12 cellular contexts compared by ENCODE assay signal in the genomic region with DNA sequence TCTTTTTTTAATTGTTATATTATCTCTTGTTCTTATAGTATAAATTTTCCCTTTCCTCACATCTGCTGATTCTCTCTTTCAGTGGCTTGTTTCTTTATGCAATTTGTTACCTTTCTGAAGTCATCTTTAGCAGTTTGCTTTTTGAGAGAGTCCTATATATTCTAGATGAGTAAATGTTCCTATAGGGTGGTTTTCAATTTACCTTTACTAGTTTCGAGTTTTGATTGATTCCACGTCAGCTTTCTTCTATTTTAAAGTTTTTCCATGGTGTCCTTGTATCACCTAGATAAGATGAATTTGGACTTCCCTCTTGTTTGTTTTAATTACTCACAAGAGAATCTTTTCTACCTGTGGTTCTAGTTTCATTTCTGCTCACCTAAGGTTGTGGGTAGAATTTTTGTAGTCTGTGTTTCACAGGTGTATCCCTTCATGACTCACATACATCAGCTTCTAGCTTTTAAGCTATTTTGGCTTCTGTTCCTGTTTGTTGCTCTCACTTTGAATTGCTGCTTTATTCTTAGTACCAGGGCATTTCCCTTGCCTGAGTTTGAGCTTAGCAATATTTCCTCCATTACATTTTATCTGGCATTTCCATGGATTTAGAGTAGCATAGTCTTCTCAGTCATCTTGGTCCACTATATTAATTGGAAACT. TPM values are rescaled to one million over a fixed set of nuclear protein-coding genes. Genes with fewer than 3 reads are reported as not detected.
A peak's percentile ranks its signal among the peaks of the same experiment; 100 is the strongest.
DNase-seq lines count a peak whose midpoint lies in the region; ATAC-seq, FAIRE-seq and TF ChIP-seq lines count a peak whose summit lies in the region.
"Had no signal": no experiment of that assay in that cellular context is flagged by ENCODE, and none has a peak within 500 bp of the region (broad histone marks: within the 10 kb centered on the region; RNA-seq: fewer than 3 reads in every experiment).

No MANE protein-coding gene starts in this region.

- CTCF ChIA-PET in GM12878 (lab: Yijun Ruan, JAX): no interaction called here

- H3K9me3 Mint-ChIP-seq in natural killer cell treated with Interleukin-12 subunit alpha and Interleukin-12 subunit beta and Interleukin-15 and Interleukin-18, amount 100 ng/mL, for 72 hours: no peaks in the 10 kb centered on the region
- H3K9me3 Mint-ChIP-seq: central memory CD8-positive, alpha-beta T cell had no signal

- POLR2A ChIA-PET in GM12878 (lab: Charles Lee): no interaction called here

- peak overlapping the region; percentile 95 for H3K27ac ChIP-seq in GM12878 (ENCODE audit: control insufficient read depth, insufficient read depth)
- no peak overlapping the region for H3K27ac ChIP-seq in dorsolateral prefrontal cortex

- BruUV-seq in GM12878 (replicated peaks; lab: Mats Ljungman, UMichigan): no TSS peak

- peak overlapping the region; percentile 61 for H3K9ac ChIP-seq in GM12878 (ENCODE audit: control insufficient read depth, insufficient read depth, low read length)

- intact Hi-C loops in GM12878 (cut with micrococcal nuclease; ENCODE audit: unreplicated experiment): loop anchor here (5.0 kb wide), 1 partner anchor 56 kb away; no protein-coding TSS in a partner anchor
- intact Hi-C loops in dorsolateral prefrontal cortex (cut with DNase I): no loop called here

- RAD21 ChIA-PET in GM12878 (lab: Charles Lee; ENCODE audit: unreplicated experiment): no interaction called here

- peak; percentile 91 for ATAC-seq in HG03095 (IDR thresholded peaks at IDR 0.05; ENCODE audit: unreplicated experiment)
- ATAC-seq in GM12878: peak; percentile 85
- no peak for ATAC-seq in natural killer cell treated with Interleukin-12 subunit alpha and Interleukin-12 subunit beta and Interleukin-15 and Interleukin-18, amount 100 ng/mL, for 72 hours

- peak overlapping the region; percentile 83; the same call in 1 of the 2 replicates for H3K4me2 ChIP-seq in GM12878 (ENCODE audit: control insufficient read depth, insufficient read depth)

- peaks cover 0 to 4% of the 10 kb centered on the region in 2 experiments; a peak in 2 of 4 replicates for H3K36me3 ChIP-seq in GM12878 (ENCODE audit: control insufficient read depth in 2 of 2, insufficient read depth in 2 of 2, low read length in 1 of 2)

- TF ChIP-seq CTCF in GM20000 (IDR thresholded peaks at IDR 0.05; ENCODE audit: extremely low read depth, missing control alignments): no peak
- TF ChIP-seq CTCF in GM12878 (IDR thresholded peaks at IDR 0.05 in 2 of 3, conservative IDR thresholded peaks at IDR 0.05 in 1 of 3; ENCODE audit: control insufficient read depth in 2 of 3, extremely low read depth in 1 of 3, insufficient read depth in 1 of 3, low read depth in 3 of 3, low read length in 3 of 3): no peak
- no peak for TF ChIP-seq CTCF in dorsolateral prefrontal cortex (IDR thresholded peaks at IDR 0.05 in 54 of 56, conservative IDR thresholded peaks at IDR 0.05 in 2 of 56; ENCODE audit: low read depth in 1 of 56, partially characterized antibody in 56 of 56)

- H3K27ac Mint-ChIP-seq in natural killer cell treated with Interleukin-12 subunit alpha and Interleukin-12 subunit beta and Interleukin-15 and Interleukin-18, amount 100 ng/mL, for 72 hours: no peak overlapping the region

- H3K27me3 ChIP-seq in GM12878 (replicated peaks in 1 of 2; ENCODE audit: control insufficient read depth in 2 of 2, insufficient read depth in 2 of 2, low read length in 1 of 2) (no peaks in the 10 kb centered on the region), dorsolateral prefrontal cortex (no peaks in the 10 kb centered on the region)

- peaks cover 73% of the 10 kb centered on the region for H3K79me2 ChIP-seq in GM12878 (ENCODE audit: control insufficient read depth, insufficient read depth, low read length)

- H3K4me3 ChIP-seq in GM12878 (peak overlapping the region; percentile 17; the same call in 1 of the 2 replicates), dorsolateral prefrontal cortex (no peak overlapping the region)

- no peak for TF ChIP-seq POLR2A in GM12878 (IDR thresholded peaks at IDR 0.05; ENCODE audit: low read depth, low read length)

- H3K36me3 Mint-ChIP-seq in natural killer cell treated with Interleukin-12 subunit alpha and Interleukin-12 subunit beta and Interleukin-15 and Interleukin-18, amount 100 ng/mL, for 72 hours: no peaks in the 10 kb centered on the region

- in situ Hi-C loops in GM12878 (cut with MboI): no loop called here

- no peaks in the 10 kb centered on the region for H4K20me1 ChIP-seq in GM12878 (ENCODE audit: control insufficient read depth, insufficient read depth)

- WGBS in GM12878 (ENCODE audit: insufficient coverage, insufficient replicate concordance, low lambda C conversion rate, missing lambda C conversion rate): 0% methylated on average over 2 of the region's 2 CpGs

- peaks cover 6% of the 10 kb centered on the region for H3K9me3 ChIP-seq in GM12878 (replicated peaks; ENCODE audit: control insufficient read depth, insufficient read depth, low read length)

- no peaks in the 10 kb centered on the region for H3K4me1 Mint-ChIP-seq in natural killer cell treated with Interleukin-12 subunit alpha and Interleukin-12 subunit beta and Interleukin-15 and Interleukin-18, amount 100 ng/mL, for 72 hours (ENCODE audit: low read depth in 2 of 2)
- H3K4me1 Mint-ChIP-seq: central memory CD8-positive, alpha-beta T cell had no signal

- peaks cover 7% of the 10 kb centered on the region for H3K4me1 ChIP-seq in GM12878 (ENCODE audit: control insufficient read depth, insufficient read depth, low read length)

- peaks cover 22 to 40% of the 10 kb centered on the region in 2 donors for H3K27me3 Mint-ChIP-seq in natural killer cell treated with Interleukin-12 subunit alpha and Interleukin-12 subunit beta and Interleukin-15 and Interleukin-18, amount 100 ng/mL, for 72 hours

- SMC1A ChIA-PET in GM12878 (lab: Charles Lee; ENCODE audit: uncharacterized antibody, unreplicated experiment): interaction anchor here (0.9 kb wide), 1 partner anchor 15 kb away, joined by 3 read pairs; no protein-coding TSS in a partner anchor

- no peak overlapping the region for H2AFZ ChIP-seq in GM12878 (ENCODE audit: control insufficient read depth, low read depth, low read length)

- peak; percentile 58 to 92; a peak in 2 of 4 replicates for TF ChIP-seq EP300 in GM12878 (IDR thresholded peaks at IDR 0.05; ENCODE audit: borderline replicate concordance in 1 of 2, control insufficient read depth in 1 of 2, low read depth in 2 of 2, low read length in 2 of 2)

- FAIRE-seq in GM18507 (lab: Jason Lieb, UNC): peak; percentile 88
- peak; percentile 99 for FAIRE-seq in GM12878 (lab: Jason Lieb, UNC)

- no peak overlapping the region for H3K4me3 Mint-ChIP-seq in natural killer cell treated with Interleukin-12 subunit alpha and Interleukin-12 subunit beta and Interleukin-15 and Interleukin-18, amount 100 ng/mL, for 72 hours
- H3K4me3 Mint-ChIP-seq: central memory CD8-positive, alpha-beta T cell had no signal

- TF ChIP-seq RAD21 in GM12878 (IDR thresholded peaks at IDR 0.05; ENCODE audit: insufficient read depth, low read depth, low read length): no peak

- DNase-seq in GM18507 (ENCODE audit: extremely low spot score, insufficient read length, low read depth) (no peak), GM20000 (ENCODE audit: low spot score) (peak; percentile 50), GM12878 (ENCODE audit: low read depth, low spot score) (peak; percentile 85), dorsolateral prefrontal cortex (no peak), NCI-H1694 treated with DMSO at 0.1 percent for 48 hours (lab: John Stamatoyannopoulos, UW) (no peak), GM03348 (ENCODE audit: low spot score) (no peak)
- no peak for DNase-seq in natural killer cell treated with Interleukin-12 subunit alpha and Interleukin-12 subunit beta and Interleukin-15 and Interleukin-18, amount 100 ng/mL, for 72 hours (ENCODE audit: low spot score)
- DNase-seq: activated CD4-positive, alpha-beta T cell treated with anti-CD3 and anti-CD28 coated beads, Interleukin-2, amount 50 U/mL, for 48 hours; DMS153; posterior cingulate gyrus had no signal

TF ChIP-seq in GM12878, 131 proteins besides CTCF, POLR2A, EP300 and RAD21 (continues in another document):
- no peak for TF ChIP-seq WRNIP1 (IDR thresholded peaks at IDR 0.05; ENCODE audit: borderline replicate concordance, low read depth, low read length)
- TF ChIP-seq, protein P1, sequence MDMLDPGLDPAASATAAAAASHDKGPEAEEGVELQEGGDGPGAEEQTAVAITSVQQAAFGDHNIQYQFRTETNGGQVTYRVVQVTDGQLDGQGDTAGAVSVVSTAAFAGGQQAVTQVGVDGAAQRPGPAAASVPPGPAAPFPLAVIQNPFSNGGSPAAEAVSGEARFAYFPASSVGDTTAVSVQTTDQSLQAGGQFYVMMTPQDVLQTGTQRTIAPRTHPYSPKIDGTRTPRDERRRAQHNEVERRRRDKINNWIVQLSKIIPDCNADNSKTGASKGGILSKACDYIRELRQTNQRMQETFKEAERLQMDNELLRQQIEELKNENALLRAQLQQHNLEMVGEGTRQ (IDR thresholded peaks at IDR 0.05; ENCODE audit: borderline replicate concordance, low read depth, low read length): no peak
- TF ChIP-seq SUZ12 (IDR thresholded peaks at IDR 0.05; ENCODE audit: unreplicated experiment): no peak
- TF ChIP-seq ZNF217 (IDR thresholded peaks at IDR 0.05): peak; percentile 82; the same call in 1 of the 2 replicates
- peak; percentile 96 for TF ChIP-seq MTA3 (IDR thresholded peaks at IDR 0.05; ENCODE audit: borderline replicate concordance, low read length)
- 0 out of 2 replicates have a peak, but pooled peaks have one; percentile 22 for TF ChIP-seq STAT3 (IDR thresholded peaks at IDR 0.05; ENCODE audit: low read depth, low read length)

RNA-seq across cellular contexts. Expression of a gene that starts 6.4 kb away (rescaled TPM):
- 142 and 154 TPM in 2 replicates for total RNA-seq in GM12878 (2013; cell fraction: nucleolus; rRNA removed)
- total RNA-seq in GM12878 (2014; rRNA removed) (70.4 and 103 TPM in 2 replicates), GM12878 (2014; rRNA removed; fragmentation: Illumina TruSeq; extraction: Trizol) (143 and 155 TPM in 2 replicates), GM12878 (2021) (72.3 and 75.2 TPM in 2 replicates), dorsolateral prefrontal cortex (10 to 100 TPM in 18 of 120 experiments, 1 to 10 TPM in 102; 3.4 to 17.0 (median 7.2) TPM)
- 14.1 TPM for polyA plus RNA-seq in GM12878 (2011; ENCODE audit: low read depth)
- polyA plus RNA-seq in GM12878 (2011; rRNA removed) (9.0 and 16.6 TPM in 2 replicates), GM12878 (2014; fragmentation: Illumina TruSeq; extraction: Trizol) (121 and 170 TPM in 2 replicates), GM12878 (2014; fragmentation: Nextera tagmentation; extraction: Ambion mirVana) (10 to 100 TPM; 69.6 to 74.3 TPM), GM12878 (2014; rRNA removed) (38.9 and 55.2 TPM in 2 replicates), GM12878 (2016; fragmentation: Nextera tagmentation; extraction: Ambion mirVana) (10 to 100 TPM; 53.9 to 59.1 TPM)
- polyA plus RNA-seq in GM12878 (2011; cell fraction: cytosol; rRNA removed): 1.5 and 2.2 TPM in 2 replicates
- polyA plus RNA-seq in GM12878 (2011; cell fraction: nucleus; rRNA removed): 7.7 and 11.0 TPM in 2 replicates
- polyA plus RNA-seq in GM12878 (2012): 23.4 and 28.9 TPM in 2 replicates
- polyA minus RNA-seq in GM12878 (2011; rRNA and poly(A)+ RNA removed): 6.9 and 7.9 TPM in 2 replicates
- polyA minus RNA-seq in GM12878 (2011; cell fraction: cytosol; rRNA and poly(A)+ RNA removed): 1.9 and 3.0 TPM in 2 replicates
- 18.1 and 42.0 TPM in 2 replicates for polyA minus RNA-seq in GM12878 (2011; cell fraction: nucleus; rRNA and poly(A)+ RNA removed)
- total RNA-seq in natural killer cell treated with Interleukin-12 subunit alpha and Interleukin-12 subunit beta and Interleukin-15 and Interleukin-18, amount 100 ng/mL, for 72 hours: under 1 TPM; 0.57 to 0.67 TPM

Comparison
In these comparisons a context has a peak if more than half of its experiments do, and no peak if none do; other contexts are left out.
1. DNase-seq: peak in GM20000 (single experiment) and GM12878 (single experiment); none in GM18507 (single experiment), natural killer cell treated with Interleukin-12 subunit alpha and Interleukin-12 subunit beta and Interleukin-15 and Interleukin-18, amount 100 ng/mL, for 72 hours (single experiment), dorsolateral prefrontal cortex (0 of 10), NCI-H1694 treated with DMSO at 0.1 percent for 48 hours (single experiment) and GM03348 (single experiment).
2. ATAC-seq: peak in HG03095 (single experiment) and GM12878 (single experiment); none in natural killer cell treated with Interleukin-12 subunit alpha and Interleukin-12 subunit beta and Interleukin-15 and Interleukin-18, amount 100 ng/mL, for 72 hours (0 of 2).